1 cellular context compared by ENCODE assay signal in the genomic region with DNA sequence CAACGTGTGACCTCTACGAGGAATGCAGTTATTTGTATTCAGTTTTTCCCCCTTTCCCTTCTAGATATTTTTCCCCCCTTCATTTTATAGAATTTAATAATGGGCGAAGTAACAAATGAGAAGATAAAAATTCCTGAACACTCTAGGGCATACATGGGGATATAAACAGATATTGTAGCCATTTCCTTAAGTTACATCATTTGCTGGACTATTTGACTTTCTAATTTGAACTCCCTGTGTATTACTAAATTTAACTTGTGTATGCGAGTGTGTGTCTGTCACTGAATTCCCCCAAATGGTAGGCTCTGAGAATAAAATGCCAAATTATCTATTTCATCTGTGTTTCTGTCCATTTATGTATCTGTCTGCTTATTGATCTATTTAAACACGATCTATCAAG.
TF ChIP-seq lines count a peak whose summit lies in the region.

No MANE protein-coding gene starts in this region.

TF ChIP-seq in GM23338, 12 proteins besides CTCF, POLR2A, EP300 and RAD21:
- TF ChIP-seq ZNF462 (CRISPR knock-in tag; IDR thresholded peaks at IDR 0.05) (no peak), ETS1 (IDR thresholded peaks at IDR 0.05) (no peak), NANOG (IDR thresholded peaks at IDR 0.05; ENCODE audit: borderline replicate concordance) (no peak), POLR2AphosphoS5 (IDR thresholded peaks at IDR 0.05; ENCODE audit: low read depth) (no peak), CREB1 (CRISPR knock-in tag; IDR thresholded peaks at IDR 0.05; ENCODE audit: low read depth) (no peak), EZH2phosphoT487 (IDR thresholded peaks at IDR 0.05; ENCODE audit: unreplicated experiment) (no peak), ZNF331 (CRISPR knock-in tag; IDR thresholded peaks at IDR 0.05; ENCODE audit: low read depth) (no peak), JUNB (IDR thresholded peaks at IDR 0.05; ENCODE audit: unreplicated experiment) (no peak), EZH2 (IDR thresholded peaks at IDR 0.05; ENCODE audit: low read depth, unreplicated experiment) (no peak), ZNF114 (CRISPR knock-in tag; IDR thresholded peaks at IDR 0.05) (no peak), STAT1 (IDR thresholded peaks at IDR 0.05; ENCODE audit: unreplicated experiment) (no peak)
- TF ChIP-seq, protein P1, sequence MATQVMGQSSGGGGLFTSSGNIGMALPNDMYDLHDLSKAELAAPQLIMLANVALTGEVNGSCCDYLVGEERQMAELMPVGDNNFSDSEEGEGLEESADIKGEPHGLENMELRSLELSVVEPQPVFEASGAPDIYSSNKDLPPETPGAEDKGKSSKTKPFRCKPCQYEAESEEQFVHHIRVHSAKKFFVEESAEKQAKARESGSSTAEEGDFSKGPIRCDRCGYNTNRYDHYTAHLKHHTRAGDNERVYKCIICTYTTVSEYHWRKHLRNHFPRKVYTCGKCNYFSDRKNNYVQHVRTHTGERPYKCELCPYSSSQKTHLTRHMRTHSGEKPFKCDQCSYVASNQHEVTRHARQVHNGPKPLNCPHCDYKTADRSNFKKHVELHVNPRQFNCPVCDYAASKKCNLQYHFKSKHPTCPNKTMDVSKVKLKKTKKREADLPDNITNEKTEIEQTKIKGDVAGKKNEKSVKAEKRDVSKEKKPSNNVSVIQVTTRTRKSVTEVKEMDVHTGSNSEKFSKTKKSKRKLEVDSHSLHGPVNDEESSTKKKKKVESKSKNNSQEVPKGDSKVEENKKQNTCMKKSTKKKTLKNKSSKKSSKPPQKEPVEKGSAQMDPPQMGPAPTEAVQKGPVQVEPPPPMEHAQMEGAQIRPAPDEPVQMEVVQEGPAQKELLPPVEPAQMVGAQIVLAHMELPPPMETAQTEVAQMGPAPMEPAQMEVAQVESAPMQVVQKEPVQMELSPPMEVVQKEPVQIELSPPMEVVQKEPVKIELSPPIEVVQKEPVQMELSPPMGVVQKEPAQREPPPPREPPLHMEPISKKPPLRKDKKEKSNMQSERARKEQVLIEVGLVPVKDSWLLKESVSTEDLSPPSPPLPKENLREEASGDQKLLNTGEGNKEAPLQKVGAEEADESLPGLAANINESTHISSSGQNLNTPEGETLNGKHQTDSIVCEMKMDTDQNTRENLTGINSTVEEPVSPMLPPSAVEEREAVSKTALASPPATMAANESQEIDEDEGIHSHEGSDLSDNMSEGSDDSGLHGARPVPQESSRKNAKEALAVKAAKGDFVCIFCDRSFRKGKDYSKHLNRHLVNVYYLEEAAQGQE (IDR thresholded peaks at IDR 0.05; ENCODE audit: unreplicated experiment) = no peak
